ENCODE assay signal across 37 cellular contexts in the genomic region with DNA sequence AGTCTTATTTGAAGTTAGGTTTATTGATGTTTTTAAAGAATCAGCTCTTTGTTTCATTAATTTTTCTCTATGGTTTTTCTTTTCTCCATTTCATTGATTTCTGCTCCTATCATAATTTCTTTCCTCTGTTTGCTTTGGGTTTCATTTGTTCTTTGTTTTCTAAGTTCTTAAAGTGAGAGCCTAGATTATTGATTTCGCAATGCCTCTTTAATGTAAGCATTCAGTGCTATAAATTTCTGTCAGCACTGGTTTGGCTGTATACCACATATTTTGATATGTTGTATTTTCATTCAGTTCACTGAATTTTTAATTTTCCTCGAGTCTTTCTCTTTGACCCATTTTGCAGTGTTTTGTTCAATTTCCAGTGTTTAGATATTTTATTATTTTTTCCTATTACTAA.
"Had no signal": no experiment of that assay in that cellular context is flagged by ENCODE, and none has a peak within 500 bp of the region (broad histone marks: within the 10 kb centered on the region; RNA-seq: fewer than 3 reads in every experiment).

No MANE protein-coding gene starts in this region.

- H3K36me3 ChIP-seq: brain microvascular endothelial cell, esophagus squamous epithelium, gastroesophageal sphincter, heart right ventricle, WERI-Rb-1 had no signal

- FAIRE-seq: astrocyte, bronchial epithelial cell, colon, endothelial cell of umbilical vein had no signal

- H3K27me3 ChIP-seq: brain microvascular endothelial cell, esophagus squamous epithelium, gastroesophageal sphincter, heart right ventricle had no signal

- ATAC-seq: activated CD4-positive, CD25-positive, alpha-beta regulatory T cell treated with anti-CD3 and anti-CD28 coated beads, Interleukin-2, amount 50 U/mL, for 24 hours; activated CD8-positive, alpha-beta T cell treated with anti-CD3 and anti-CD28 coated beads for 36 hours; activated naive CD8-positive, alpha-beta T cell treated with anti-CD3 and anti-CD28 coated beads, Interleukin-2, amount 50 U/mL, for 24 hours; activated T-cell treated with anti-CD3 and anti-CD28 coated beads, Interleukin-2, amount 50 U/mL, for 4 hours; activated T-helper 17 cell treated with anti-CD3 and anti-CD28 coated beads, Interleukin-2, amount 50 U/mL, for 72 hours; effector memory CD8-positive, alpha-beta T cell; gastroesophageal sphincter; heart right ventricle; T-helper 17 cell had no signal

- H3K27ac ChIP-seq: brain microvascular endothelial cell, epithelial cell of prostate, esophagus squamous epithelium, gastroesophageal sphincter, heart right ventricle, WERI-Rb-1 had no signal

- H3K27me3 Mint-ChIP-seq: activated B cell treated with CpG ODN at 0.5 μM for 24 hours, T-helper 17 cell had no signal

- H3K27ac Mint-ChIP-seq: activated B cell treated with CpG ODN at 0.5 μM for 24 hours; activated CD8-positive, alpha-beta T cell treated with anti-CD3 and anti-CD28 coated beads for 36 hours; activated naive CD8-positive, alpha-beta T cell; activated naive CD8-positive, alpha-beta T cell treated with anti-CD3 and anti-CD28 coated beads, Interleukin-2, amount 50 U/mL, for 24 hours; activated T-helper 17 cell treated with anti-CD3 and anti-CD28 coated beads, Interleukin-2, amount 50 U/mL, for 72 hours; effector memory CD8-positive, alpha-beta T cell; T-helper 17 cell; T-helper 2 cell treated with Interferon-gamma antibody and Interleukin-4, amounts not matched to agents 5 μg/mL and 100 μg/mL, for 36 hours had no signal

- DNase-seq: activated B cell treated with CpG ODN at 0.5 μM for 24 hours; activated CD4-positive, alpha-beta T cell treated with anti-CD3 and anti-CD28 coated beads for 48 hours; activated CD4-positive, alpha-beta T cell treated with anti-CD3 and anti-CD28 coated beads, Interleukin-2, amount 50 U/mL, for 1 hour; activated CD4-positive, alpha-beta T cell treated with anti-CD3 and anti-CD28 coated beads, Interleukin-2, amount 50 U/mL, for 48 hours; activated CD8-positive, alpha-beta memory T cell treated with anti-CD3 and anti-CD28 coated beads for 24 hours; activated CD8-positive, alpha-beta T cell treated with anti-CD3 and anti-CD28 coated beads for 36 hours; activated effector memory CD4-positive, alpha-beta T cell treated with Interleukin-2 at 50 U/mL for 16 hours; activated gamma-delta T cell treated with Interleukin-2 at 50 U/mL for 16 hours; activated naive CD4-positive, alpha-beta T cell treated with anti-CD3 and anti-CD28 coated beads, Interleukin-2, amount 50 U/mL, for 16 hours; activated naive CD4-positive, alpha-beta T cell treated with Interleukin-2 at 50 U/mL for 16 hours; activated naive CD8-positive, alpha-beta T cell treated with anti-CD3 and anti-CD28 coated beads, Interleukin-2, amount 50 U/mL, for 24 hours; activated T-cell treated with anti-CD3 and anti-CD28 coated beads, Interleukin-2, amount 50 U/mL, for 4 hours; amniotic stem cell; anterior cingulate cortex; brain microvascular endothelial cell; cortex of kidney; dermis blood vessel endothelial cell; effector CD4-positive, alpha-beta T cell; effector memory CD8-positive, alpha-beta T cell; esophagus squamous epithelium; foreskin melanocyte; heart right ventricle; T-helper 1 cell; T-helper 17 cell; T1000; WERI-Rb-1 had no signal

- H3K4me3 Mint-ChIP-seq: activated B cell treated with CpG ODN at 0.5 μM for 24 hours; activated CD8-positive, alpha-beta T cell treated with anti-CD3 and anti-CD28 coated beads for 36 hours; activated naive CD8-positive, alpha-beta T cell; activated naive CD8-positive, alpha-beta T cell treated with anti-CD3 and anti-CD28 coated beads, Interleukin-2, amount 50 U/mL, for 24 hours; activated T-cell treated with anti-CD3 and anti-CD28 coated beads, Interleukin-2, amount 50 U/mL, for 4 hours; activated T-helper 17 cell treated with anti-CD3 and anti-CD28 coated beads, Interleukin-2, amount 50 U/mL, for 72 hours; central memory CD8-positive, alpha-beta T cell; effector memory CD8-positive, alpha-beta T cell; T-helper 17 cell; T-helper 2 cell treated with Interferon-gamma antibody and Interleukin-4, amounts not matched to agents 5 μg/mL and 100 μg/mL, for 36 hours had no signal

- H3K4me3 ChIP-seq: esophagus squamous epithelium, gastroesophageal sphincter, heart right ventricle had no signal

- H3K4me1 Mint-ChIP-seq: activated B cell treated with CpG ODN at 0.5 μM for 24 hours; activated naive CD8-positive, alpha-beta T cell treated with anti-CD3 and anti-CD28 coated beads, Interleukin-2, amount 50 U/mL, for 24 hours; activated T-helper 17 cell treated with anti-CD3 and anti-CD28 coated beads, Interleukin-2, amount 50 U/mL, for 72 hours; central memory CD8-positive, alpha-beta T cell; T-helper 17 cell had no signal

- H3K4me1 ChIP-seq: esophagus squamous epithelium, gastroesophageal sphincter, heart right ventricle had no signal
